Comparison of ENCODE assay signal across 12 cellular contexts in genomic region chr15:41564286-41564959, GRCh38. TPM values are rescaled to one million over a fixed set of nuclear protein-coding genes. Genes with fewer than 3 reads are reported as not detected.
A peak's percentile ranks its signal among the peaks of the same experiment; 100 is the strongest.
DNase-seq lines count a peak whose midpoint lies in the region; ATAC-seq and TF ChIP-seq lines count a peak whose summit lies in the region.
"Had no signal": no experiment of that assay in that cellular context is flagged by ENCODE, and none has a peak within 500 bp of the region (broad histone marks: within the 10 kb centered on the region; RNA-seq: fewer than 3 reads in every experiment).

No MANE protein-coding gene starts in this region.

- H3K27ac ChIP-seq in HUES64 (ENCODE audit: low read depth, low read length) (peak overlapping the region; percentile 73), ascending aorta (no peak overlapping the region)
- H3K27ac ChIP-seq: lower lobe of right lung had no signal

- TF ChIP-seq CTCF in glutamatergic neuron (IDR thresholded peaks at IDR 0.05; ENCODE audit: partially characterized antibody, unreplicated experiment) (no peak), ascending aorta (IDR thresholded peaks at IDR 0.05) (no peak)

- intact Hi-C loops in ascending aorta (cut with DNase I) = no loop called here

- ATAC-seq in HG03159 (IDR thresholded peaks at IDR 0.05; ENCODE audit: unreplicated experiment) (no peak), GM21825 (IDR thresholded peaks at IDR 0.05; ENCODE audit: unreplicated experiment) (no peak)
- ATAC-seq: activated CD8-positive, alpha-beta T cell treated with anti-CD3 and anti-CD28 coated beads for 36 hours; lower lobe of right lung had no signal

- H3K36me3 ChIP-seq in HUES64 (ENCODE audit: insufficient read depth, low read length) (peaks cover 54% of the 10 kb centered on the region), ascending aorta (no peaks in the 10 kb centered on the region)

- peak; percentile 48 for DNase-seq in SK-MEL-5 (ENCODE audit: low read depth, low spot score)
- DNase-seq in glutamatergic neuron = peak; percentile 62
- DNase-seq in pons (ENCODE audit: low spot score) = peak; percentile 86
- DNase-seq in ascending aorta (ENCODE audit: low spot score in 2 of 2) = no peak
- no peak for DNase-seq in NCI-H1092 (lab: John Stamatoyannopoulos, UW)
- DNase-seq: activated CD8-positive, alpha-beta T cell treated with anti-CD3 and anti-CD28 coated beads for 36 hours; Calu3; lower lobe of right lung; MV-4-11 had no signal

- H3K4me1 ChIP-seq in HUES64 (ENCODE audit: insufficient read depth, low read length) (peaks cover 87% of the 10 kb centered on the region), ascending aorta (peaks cover 3 to 4% of the 10 kb centered on the region in 2 donors)

- H3K4me3 Mint-ChIP-seq in glutamatergic neuron (ENCODE audit: unreplicated experiment) = peak overlapping the region; percentile 61
- H3K4me3 Mint-ChIP-seq: activated CD8-positive, alpha-beta T cell treated with anti-CD3 and anti-CD28 coated beads for 36 hours had no signal

- H3K36me3 Mint-ChIP-seq in glutamatergic neuron (ENCODE audit: unreplicated experiment) = no peaks in the 10 kb centered on the region

- H3K27me3 Mint-ChIP-seq in glutamatergic neuron (ENCODE audit: unreplicated experiment) = peaks cover 12% of the 10 kb centered on the region

- 17% methylated on average over 7 of the region's 7 CpGs for WGBS in HUES64

- H3K9me3 ChIP-seq in HUES64 (ENCODE audit: insufficient read depth, low read depth, low read length) (no peaks in the 10 kb centered on the region), ascending aorta (no peaks in the 10 kb centered on the region)
- H3K9me3 ChIP-seq: lower lobe of right lung had no signal

- peak overlapping the region; percentile 54 for H3K9ac ChIP-seq in HUES64 (ENCODE audit: low read depth, low read length)

- H3K27me3 ChIP-seq in HUES64 (ENCODE audit: insufficient read depth, low read length) (no peaks in the 10 kb centered on the region), ascending aorta (no peaks in the 10 kb centered on the region)

- no peaks in the 10 kb centered on the region for H3K9me3 Mint-ChIP-seq in glutamatergic neuron (ENCODE audit: unreplicated experiment)
- H3K9me3 Mint-ChIP-seq: activated CD8-positive, alpha-beta T cell treated with anti-CD3 and anti-CD28 coated beads for 36 hours had no signal

- in situ Hi-C loops in SK-MEL-5 (cut with HindIII; ENCODE audit: low pct_unique_long_range_greater_than_20kb, low sequenced_read_pairs) = no loop called here

- H3K4me1 Mint-ChIP-seq in glutamatergic neuron (ENCODE audit: low read depth, unreplicated experiment) = peaks cover 25% of the 10 kb centered on the region

- H3K27ac Mint-ChIP-seq in glutamatergic neuron (ENCODE audit: unreplicated experiment) = no peak overlapping the region
- H3K27ac Mint-ChIP-seq: activated CD8-positive, alpha-beta T cell treated with anti-CD3 and anti-CD28 coated beads for 36 hours had no signal

- H3K4me3 ChIP-seq in HUES64 (ENCODE audit: low read length) = 0 out of 2 replicates have a peak overlapping the region, but pooled peaks have one; percentile 13
- H3K4me3 ChIP-seq in ascending aorta = no peak overlapping the region
- H3K4me3 ChIP-seq: lower lobe of right lung had no signal

RNA-seq across cellular contexts. Expression of gene TYRO3, which starts 5.4 kb away (rescaled TPM):
- polyA plus RNA-seq in HUES64 (2013, experiment 1 of 2) = 66.2 TPM
- 76.8 TPM for polyA plus RNA-seq in HUES64 (2013, experiment 2 of 2)
- 79.0 and 81.2 TPM in 2 replicates for total RNA-seq in SK-MEL-5 (2014; rRNA removed; shearing (Covaris generic))
- 63.8 and 95.7 TPM in 2 replicates for polyA plus RNA-seq in SK-MEL-5 (2015; cell fraction: cytosol; rRNA removed)
- polyA plus RNA-seq in SK-MEL-5 (2015; cell fraction: nucleus; rRNA removed) = 61.7 and 90.2 TPM in 2 replicates
- 5.1 TPM for total RNA-seq in glutamatergic neuron (ENCODE audit: unreplicated experiment)
- 7.0 TPM for total RNA-seq in ascending aorta

RNA-seq across cellular contexts. Expression of gene RPAP1, which starts 20.4 kb away (rescaled TPM):
- polyA plus RNA-seq in HUES64 (2013, experiment 1 of 2) = 32.8 TPM
- polyA plus RNA-seq in HUES64 (2013, experiment 2 of 2) = 33.0 TPM
- total RNA-seq in SK-MEL-5 (2014; rRNA removed; shearing (Covaris generic)) = 15.2 and 21.1 TPM in 2 replicates
- 37.4 and 41.4 TPM in 2 replicates for polyA plus RNA-seq in SK-MEL-5 (2015; cell fraction: cytosol; rRNA removed)
- polyA plus RNA-seq in SK-MEL-5 (2015; cell fraction: nucleus; rRNA removed) = 40.7 and 43.5 TPM in 2 replicates
- total RNA-seq in glutamatergic neuron (ENCODE audit: unreplicated experiment) (48.9 TPM), ascending aorta (59.4 TPM)

RNA-seq across cellular contexts. Expression of gene LTK, which starts 50.8 kb away (rescaled TPM):
- polyA plus RNA-seq in HUES64 (2013, experiment 1 of 2) = not detected
- polyA plus RNA-seq in HUES64 (2013, experiment 2 of 2) = not detected
- total RNA-seq in SK-MEL-5 (2014; rRNA removed; shearing (Covaris generic)) = 0.08 TPM in 1 of 2 replicates, not detected in the other
- 0.07 TPM in 1 of 2 replicates, not detected in the other for polyA plus RNA-seq in SK-MEL-5 (2015; cell fraction: cytosol; rRNA removed)
- 0.68 and 1.3 TPM in 2 replicates for polyA plus RNA-seq in SK-MEL-5 (2015; cell fraction: nucleus; rRNA removed)
- total RNA-seq in glutamatergic neuron (ENCODE audit: unreplicated experiment) (3.2 TPM), ascending aorta (not detected)

Comparison
In these comparisons a context has a peak if more than half of its experiments do, and no peak if none do; other contexts are left out.
1. DNase-seq: peak in SK-MEL-5 (single experiment), glutamatergic neuron (single experiment) and pons (single experiment); none in ascending aorta (0 of 2) and NCI-H1092 (single experiment).